Comparison of ENCODE assay signal across 8 cellular contexts in the genomic region with DNA sequence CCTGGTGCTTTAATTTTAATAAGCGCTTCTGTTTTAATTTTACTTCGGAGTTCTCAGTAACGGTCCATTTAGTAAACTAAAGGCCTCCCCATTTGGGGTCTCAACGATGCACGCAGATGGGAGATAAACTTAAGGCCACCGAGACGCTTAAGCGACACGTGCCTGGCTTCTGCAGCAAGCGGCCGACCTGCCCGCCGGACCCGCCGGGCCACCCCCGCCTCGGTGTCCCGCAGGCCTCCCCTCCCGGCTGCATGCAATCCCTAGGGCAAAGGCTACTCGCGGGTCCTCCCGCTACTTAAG. TPM values are rescaled to one million over a fixed set of nuclear protein-coding genes. Genes with fewer than 3 reads are reported as not detected.
DNase-seq lines count a peak whose midpoint lies in the region; ATAC-seq and TF ChIP-seq lines count a peak whose summit lies in the region.

No MANE protein-coding gene starts in this region.

- peak overlapping the region; percentile 75 for H3K4me3 ChIP-seq in AG04449 (ENCODE audit: low read depth, low read length)
- H3K4me3 ChIP-seq in SJSA1: peak overlapping the region; percentile 81
- H3K4me3 ChIP-seq in gastroesophageal sphincter: peak overlapping the region; percentile 84
- peak overlapping the region; percentile 93 for H3K4me3 ChIP-seq in smooth muscle cell

- TF ChIP-seq CTCF in AG04449 (IDR thresholded peaks at IDR 0.05; ENCODE audit: insufficient read depth, low read length, missing control alignments) (no peak), gastroesophageal sphincter (IDR thresholded peaks at IDR 0.05) (no peak), smooth muscle cell (IDR thresholded peaks at IDR 0.05; ENCODE audit: borderline replicate concordance, insufficient read depth, poor library complexity, severe bottlenecking) (no peak)

- H2AFZ ChIP-seq in smooth muscle cell (ENCODE audit: low read depth): peak overlapping the region; percentile 91

- peaks cover 6% of the 10 kb centered on the region for H3F3A ChIP-seq in smooth muscle cell (ENCODE audit: low read depth)

- H3K36me3 ChIP-seq in SJSA1 (peaks cover 4% of the 10 kb centered on the region; the same call in 1 of the 2 replicates), gastroesophageal sphincter (no peaks in the 10 kb centered on the region), smooth muscle cell (ENCODE audit: low read depth) (no peaks in the 10 kb centered on the region)

- H3K27ac ChIP-seq in SJSA1 (peak overlapping the region; percentile 1; the same call in 1 of the 2 replicates), gastroesophageal sphincter (peak overlapping the region; percentile 52 to 90 (median 84)), smooth muscle cell (ENCODE audit: low read depth) (peak overlapping the region; percentile 62)

- WGBS in gastroesophageal sphincter (ENCODE audit: low coverage in 1 of 2), 2 donors: 0% methylated on average over 17 of the region's 22 CpGs; no CpG with 5 or more reads in 1 of the 2 donors
- WGBS in smooth muscle cell (ENCODE audit: low lambda C conversion rate): 1% methylated on average over 22 of the region's 22 CpGs

- H3K9me3 ChIP-seq in SJSA1 (replicated peaks) (no peaks in the 10 kb centered on the region), gastroesophageal sphincter (no peaks in the 10 kb centered on the region), smooth muscle cell (replicated peaks; ENCODE audit: low read depth) (no peaks in the 10 kb centered on the region)

- TF ChIP-seq POLR2A in gastroesophageal sphincter (IDR thresholded peaks at IDR 0.05): no peak

- ATAC-seq in GM21737 (IDR thresholded peaks at IDR 0.05; ENCODE audit: unreplicated experiment) (peak; percentile 13), gastroesophageal sphincter (no peak), HG03039 (IDR thresholded peaks at IDR 0.05; ENCODE audit: unreplicated experiment) (no peak)

- TF ChIP-seq EP300 in gastroesophageal sphincter (IDR thresholded peaks at IDR 0.05): no peak

- no peaks in the 10 kb centered on the region for H3K27me3 ChIP-seq in SJSA1 (replicated peaks)
- H3K27me3 ChIP-seq in gastroesophageal sphincter: no peaks in the 10 kb centered on the region
- H3K27me3 ChIP-seq in smooth muscle cell (ENCODE audit: low read depth): no peaks in the 10 kb centered on the region

- POLR2A ChIA-PET in AG04449 (lab: Yijun Ruan, JAX): no interaction called here

- no peaks in the 10 kb centered on the region for H4K20me1 ChIP-seq in smooth muscle cell (ENCODE audit: low read depth)

- peak overlapping the region; percentile 64 for H3K9ac ChIP-seq in smooth muscle cell (ENCODE audit: low read depth)

- DNase-seq in AG04449 (ENCODE audit: low read depth, low spot score): no peak
- no peak for DNase-seq in SJSA1 (ENCODE audit: low read depth in 1 of 2, low spot score in 2 of 2)
- no peak for DNase-seq in smooth muscle cell (lab: John Stamatoyannopoulos, UW; ENCODE audit: unreplicated experiment)
- no peak for DNase-seq in ecto neural progenitor cell (ENCODE audit: low spot score)
- no peak for DNase-seq in NCI-H510A (lab: John Stamatoyannopoulos, UW)

- CTCF ChIA-PET in AG04449 (lab: Yijun Ruan, JAX): no interaction called here

- H3K79me2 ChIP-seq in smooth muscle cell (ENCODE audit: low read depth): peaks cover 15% of the 10 kb centered on the region

- H3K4me1 ChIP-seq in SJSA1 (replicated peaks): peaks cover 4% of the 10 kb centered on the region
- H3K4me1 ChIP-seq in gastroesophageal sphincter: peaks cover 0 to 16% (median 0%) of the 10 kb centered on the region in 3 donors
- no peaks in the 10 kb centered on the region for H3K4me1 ChIP-seq in smooth muscle cell (ENCODE audit: low read depth)

- H3K4me2 ChIP-seq in smooth muscle cell: peak overlapping the region; percentile 99

RNA-seq across cellular contexts. Expression of a gene that starts 0.6 kb away (rescaled TPM):
- total RNA-seq in SJSA1 (2014; rRNA removed; shearing (Covaris generic)): 43.9 and 45.7 TPM in 2 replicates
- total RNA-seq in gastroesophageal sphincter: 10 to 100 TPM; 11.8 to 22.4 (median 12.8) TPM
- 24.9 and 42.4 TPM in 2 replicates for total RNA-seq in smooth muscle cell
- polyA plus RNA-seq in smooth muscle cell: 46.4 and 48.1 TPM in 2 replicates

RNA-seq across cellular contexts. Expression of a gene that starts 18.6 kb away (rescaled TPM):
- 0.18 TPM in 1 of 2 replicates, not detected in the other for total RNA-seq in SJSA1 (2014; rRNA removed; shearing (Covaris generic))
- total RNA-seq in gastroesophageal sphincter (1 to 10 TPM in 1 of 4 donors, under 1 TPM in 2, not detected in 1; 0.42 to 3.9 (median 0.62) TPM), smooth muscle cell (0.76 and 4.5 TPM in 2 replicates)
- polyA plus RNA-seq in smooth muscle cell: 0.69 and 1.1 TPM in 2 replicates

RNA-seq across cellular contexts. Expression of a gene that starts 60.0 kb away (rescaled TPM):
- 24.6 and 45.4 TPM in 2 replicates for total RNA-seq in SJSA1 (2014; rRNA removed; shearing (Covaris generic))
- total RNA-seq in gastroesophageal sphincter (10 to 100 TPM; 31.2 to 37.3 (median 35.0) TPM), smooth muscle cell (35.4 and 38.3 TPM in 2 replicates)
- polyA plus RNA-seq in smooth muscle cell: 28.7 and 29.5 TPM in 2 replicates

Comparison
In these comparisons a context has a peak if more than half of its experiments do, and no peak if none do; other contexts are left out.
1. H3K27ac ChIP-seq: peak in every context shown above with its lines; median percentile 84 in gastroesophageal sphincter; 62 in smooth muscle cell; 1 in SJSA1.